In genomic region chr10:89224697-89225443, GRCh38 we compare ENCODE assay signal across 11 cellular contexts. TPM values are rescaled to one million over a fixed set of nuclear protein-coding genes. Genes with fewer than 3 reads are reported as not detected.
A peak's percentile ranks its signal among the peaks of the same experiment; 100 is the strongest.
DNase-seq lines count a peak whose midpoint lies in the region; ATAC-seq and TF ChIP-seq lines count a peak whose summit lies in the region.
"Had no signal": no experiment of that assay in that cellular context is flagged by ENCODE, and none has a peak within 500 bp of the region (broad histone marks: within the 10 kb centered on the region; RNA-seq: fewer than 3 reads in every experiment).

No MANE protein-coding gene starts in this region.

- H3K36me3 Mint-ChIP-seq in T-helper 17 cell (ENCODE audit: low read depth) (peaks cover 2% of the 10 kb centered on the region), natural killer cell (peaks cover 25% of the 10 kb centered on the region)

- intact Hi-C loops in natural killer cell (cut with micrococcal nuclease): no loop called here
- intact Hi-C loops in PC-3 (cut with micrococcal nuclease): no loop called here

- no TSS peak for BruUV-seq in PC-3 (replicated peaks; lab: Mats Ljungman, UMichigan)

- ATAC-seq in T-helper 17 cell (peak; percentile 40), natural killer cell (peak in 2 of 3 donors; percentile 53 to 56), PC-3 (no peak)

- H3F3A ChIP-seq in PC-3 (ENCODE audit: low read length, unreplicated experiment): no peaks in the 10 kb centered on the region

- H3K4me1 Mint-ChIP-seq in T-helper 17 cell (no peaks in the 10 kb centered on the region), natural killer cell (peaks cover 0 to 10% of the 10 kb centered on the region in 2 donors)

- DNase-seq in T-helper 17 cell (no peak), fibroblast of the aortic adventitia (ENCODE audit: low read depth) (peak; percentile 22), natural killer cell (no peak), NCI-H128 (lab: John Stamatoyannopoulos, UW; ENCODE audit: unreplicated experiment) (no peak), PC-3 (no peak)
- no peak for DNase-seq in activated CD4-positive, alpha-beta T cell treated with anti-CD3 and anti-CD28 coated beads, Interleukin-2, amount 50 U/mL, for 4 hours
- DNase-seq in activated CD8-positive, alpha-beta memory T cell treated with anti-CD3 and anti-CD28 coated beads, Interleukin-2, amount 50 U/mL, for 48 hours: no peak
- DNase-seq: Calu3, NCI-H446 treated with DMSO at 0.1 percent for 48 hours had no signal

- H3K9me3 Mint-ChIP-seq in natural killer cell: no peaks in the 10 kb centered on the region

- CTCF ChIA-PET in PC-3 (lab: Charles Lee): no interaction called here

- peak overlapping the region in 7 of 11 experiments; percentile 4 to 35 (median 10); a peak in 5 of 22 replicates for H3K4me2 ChIP-seq in BLaER1 treated with 17β-estradiol and CSF1 and Interleukin-3, amounts not matched to agents 10 nM and 100 nM
- no peak overlapping the region for H3K4me2 ChIP-seq in PC-3 (ENCODE audit: low read length)

- H3K36me3 ChIP-seq in BLaER1 treated with 17β-estradiol and CSF1 and Interleukin-3, amounts not matched to agents 10 nM and 100 nM: peaks cover 40 to 100% (median 82%) of the 10 kb centered on the region in 11 experiments
- H3K36me3 ChIP-seq in PC-3 (ENCODE audit: low read depth, low read length): peaks cover 14% of the 10 kb centered on the region; the same call in 1 of the 2 replicates

- H3K27me3 ChIP-seq in BLaER1 treated with 17β-estradiol and CSF1 and Interleukin-3, amounts not matched to agents 10 nM and 100 nM: no peaks in the 10 kb centered on the region
- no peaks in the 10 kb centered on the region for H3K27me3 ChIP-seq in PC-3 (ENCODE audit: low read length)
- H3K27me3 ChIP-seq: ascending aorta had no signal

- peaks cover 0 to 9% (median 0%) of the 10 kb centered on the region in 11 experiments; a peak in 2 of 22 replicates for H4K20me1 ChIP-seq in BLaER1 treated with 17β-estradiol and CSF1 and Interleukin-3, amounts not matched to agents 10 nM and 100 nM
- H4K20me1 ChIP-seq in PC-3 (ENCODE audit: low read length): no peaks in the 10 kb centered on the region

- H3K27ac Mint-ChIP-seq in T-helper 17 cell: no peak overlapping the region
- H3K27ac Mint-ChIP-seq in natural killer cell: no peak overlapping the region

- peak overlapping the region in 2 of 11 experiments; percentile 7; a peak in 1 of 22 replicates for H3K9ac ChIP-seq in BLaER1 treated with 17β-estradiol and CSF1 and Interleukin-3, amounts not matched to agents 10 nM and 100 nM
- no peak overlapping the region for H3K9ac ChIP-seq in PC-3 (ENCODE audit: low read length)

- peak; percentile 42 for TF ChIP-seq CTCF in fibroblast of the aortic adventitia (IDR thresholded peaks at IDR 0.05; ENCODE audit: insufficient read depth, low read length)
- TF ChIP-seq CTCF in natural killer cell (IDR thresholded peaks at IDR 0.05): no peak
- no peak for TF ChIP-seq CTCF in PC-3 (conservative IDR thresholded peaks at IDR 0.05; ENCODE audit: low read depth, low read length)

- H2AFZ ChIP-seq in PC-3 (ENCODE audit: low read length): no peak overlapping the region

- peaks cover 18 to 49% (median 44%) of the 10 kb centered on the region in 11 experiments for H3K9me3 ChIP-seq in BLaER1 treated with 17β-estradiol and CSF1 and Interleukin-3, amounts not matched to agents 10 nM and 100 nM (replicated peaks in 1 of 11)
- H3K9me3 ChIP-seq in T-helper 17 cell (ENCODE audit: control insufficient read depth, low read length, poor library complexity, severe bottlenecking) (no peaks in the 10 kb centered on the region), PC-3 (ENCODE audit: low read length) (no peaks in the 10 kb centered on the region)
- H3K9me3 ChIP-seq: ascending aorta had no signal

- no peaks in the 10 kb centered on the region for H3K27me3 Mint-ChIP-seq in T-helper 17 cell
- no peaks in the 10 kb centered on the region for H3K27me3 Mint-ChIP-seq in natural killer cell (ENCODE audit: low read depth in 2 of 2)

- no peaks in the 10 kb centered on the region for H3K9me2 ChIP-seq in PC-3 (replicated peaks; ENCODE audit: low read length)

- POLR2A ChIA-PET in PC-3 (lab: Charles Lee; ENCODE audit: unreplicated experiment): no interaction called here

- no peak overlapping the region for H3K4me3 ChIP-seq in BLaER1 treated with 17β-estradiol and CSF1 and Interleukin-3, amounts not matched to agents 10 nM and 100 nM
- H3K4me3 ChIP-seq in fibroblast of the aortic adventitia (ENCODE audit: low read depth, low read length) (no peak overlapping the region), PC-3 (ENCODE audit: low read length) (no peak overlapping the region)
- H3K4me3 ChIP-seq: ascending aorta had no signal

- H3K4me3 Mint-ChIP-seq in T-helper 17 cell: peak overlapping the region; percentile 21
- peak overlapping the region; percentile 35 for H3K4me3 Mint-ChIP-seq in natural killer cell

- H3K27ac ChIP-seq in BLaER1 treated with 17β-estradiol and CSF1 and Interleukin-3, amounts not matched to agents 10 nM and 100 nM: 0 out of 22 replicates have a peak overlapping the region, but pooled peaks of 1 of the 11 experiments have one; percentile 3
- no peak overlapping the region for H3K27ac ChIP-seq in PC-3 (ENCODE audit: low read length)

- H3K79me2 ChIP-seq in PC-3 (ENCODE audit: low read length): no peaks in the 10 kb centered on the region

- H3K4me1 ChIP-seq in BLaER1 treated with 17β-estradiol and CSF1 and Interleukin-3, amounts not matched to agents 10 nM and 100 nM: peaks cover 0 to 73% (median 7%) of the 10 kb centered on the region in 10 experiments; a peak in 14 of 20 replicates
- H3K4me1 ChIP-seq in PC-3 (ENCODE audit: insufficient read depth, low read length): no peaks in the 10 kb centered on the region
- H3K4me1 ChIP-seq: ascending aorta had no signal

RNA-seq across cellular contexts. Expression of gene CH25H, which starts 17.8 kb away (rescaled TPM):
- total RNA-seq in T-helper 17 cell (under 1 TPM in 1 of 2 donors, not detected in 1; 0.44 TPM), fibroblast of the aortic adventitia (ENCODE audit: low replicate concordance) (2.2 TPM in 1 of 2 replicates, not detected in the other), natural killer cell (under 1 TPM in 1 of 3 donors, not detected in 2; 0.20 TPM), PC-3 (2014; rRNA removed) (not detected in 2 replicates)
- total RNA-seq: Calu3 had no signal

RNA-seq across cellular contexts. Expression of gene LIPA, which starts 26.7 kb away (rescaled TPM):
- total RNA-seq in T-helper 17 cell: 10 to 100 TPM; 24.7 to 33.8 TPM
- 30.6 and 55.2 TPM in 2 replicates for total RNA-seq in fibroblast of the aortic adventitia (ENCODE audit: low replicate concordance)
- total RNA-seq in natural killer cell: 10 to 100 TPM; 41.0 to 43.3 (median 41.1) TPM
- 54.4 and 55.7 TPM in 2 replicates for total RNA-seq in PC-3 (2014; rRNA removed)
